19 cellular contexts compared by ENCODE assay signal in genomic region chr3:125220681-125221429, GRCh38. TPM values are rescaled to one million over a fixed set of nuclear protein-coding genes. Genes with fewer than 3 reads are reported as not detected.
A peak's percentile ranks its signal among the peaks of the same experiment; 100 is the strongest.
DNase-seq lines count a peak whose midpoint lies in the region; ATAC-seq and TF ChIP-seq lines count a peak whose summit lies in the region.
"Had no signal": no experiment of that assay in that cellular context is flagged by ENCODE, and none has a peak within 500 bp of the region (broad histone marks: within the 10 kb centered on the region; RNA-seq: fewer than 3 reads in every experiment).

No MANE protein-coding gene starts in this region.

- H3K4ac ChIP-seq in mesenchymal stem cell (ENCODE audit: low read depth in 1 of 2, low read length in 2 of 2): no peak overlapping the region

- POLR2A ChIA-PET in Caco-2 (lab: Charles Lee): no interaction called here

- H3K14ac ChIP-seq in mesenchymal stem cell (ENCODE audit: low read length in 2 of 2): no peak overlapping the region

- H3K9ac ChIP-seq in mesenchymal stem cell (ENCODE audit: low read length): no peak overlapping the region

- H3K27ac ChIP-seq in mesenchymal stem cell (ENCODE audit: low read length, poor library complexity, severe bottlenecking): no peak overlapping the region
- H3K27ac ChIP-seq: C4-2B had no signal

- H3K4me3 ChIP-seq in Caco-2 (ENCODE audit: low read depth, low read length): no peak overlapping the region
- no peak overlapping the region for H3K4me3 ChIP-seq in mesenchymal stem cell (ENCODE audit: insufficient read depth in 1 of 2, low read depth in 1 of 2, low read length in 2 of 2)

- no peaks in the 10 kb centered on the region for H3K9me3 Mint-ChIP-seq in Caco-2 (ENCODE audit: unreplicated experiment)
- H3K9me3 Mint-ChIP-seq in central memory CD8-positive, alpha-beta T cell: no peaks in the 10 kb centered on the region
- no peaks in the 10 kb centered on the region for H3K9me3 Mint-ChIP-seq in natural killer cell
- no peaks in the 10 kb centered on the region for H3K9me3 Mint-ChIP-seq in activated T-cell treated with anti-CD3 and anti-CD28 coated beads, Interleukin-2, amount 50 U/mL, for 24 hours
- H3K9me3 Mint-ChIP-seq: mesothelial cell of epicardium had no signal

- no peak overlapping the region for H2BK5ac ChIP-seq in mesenchymal stem cell (ENCODE audit: low read depth, low read length, poor library complexity, severe bottlenecking)

- BruUV-seq in Caco-2 (replicated peaks; lab: Mats Ljungman, UMichigan): no TSS peak

- peaks cover 18% of the 10 kb centered on the region for H3K4me1 Mint-ChIP-seq in Caco-2 (ENCODE audit: low read depth, unreplicated experiment)
- peaks cover 18% of the 10 kb centered on the region for H3K4me1 Mint-ChIP-seq in central memory CD8-positive, alpha-beta T cell
- peaks cover 21 to 31% of the 10 kb centered on the region in 2 donors for H3K4me1 Mint-ChIP-seq in natural killer cell
- peaks cover 11% of the 10 kb centered on the region for H3K4me1 Mint-ChIP-seq in activated T-cell treated with anti-CD3 and anti-CD28 coated beads, Interleukin-2, amount 50 U/mL, for 24 hours (ENCODE audit: low read depth)
- H3K4me1 Mint-ChIP-seq: mesothelial cell of epicardium had no signal

- no peak overlapping the region for H3K23ac ChIP-seq in mesenchymal stem cell (ENCODE audit: low read length in 2 of 2)

- H3K36me3 Mint-ChIP-seq in Caco-2 (ENCODE audit: insufficient read depth, unreplicated experiment): peaks cover 22% of the 10 kb centered on the region
- no peaks in the 10 kb centered on the region for H3K36me3 Mint-ChIP-seq in central memory CD8-positive, alpha-beta T cell (ENCODE audit: insufficient read depth)
- H3K36me3 Mint-ChIP-seq in natural killer cell: no peaks in the 10 kb centered on the region
- H3K36me3 Mint-ChIP-seq in activated T-cell treated with anti-CD3 and anti-CD28 coated beads, Interleukin-2, amount 50 U/mL, for 24 hours (ENCODE audit: low read depth): peaks cover under 1% of the 10 kb centered on the region
- H3K36me3 Mint-ChIP-seq: activated naive CD8-positive, alpha-beta T cell; mesothelial cell of epicardium had no signal

- H3K4me1 ChIP-seq in Caco-2 (peaks cover 39% of the 10 kb centered on the region), mesenchymal stem cell (ENCODE audit: control insufficient read depth, insufficient read depth, low read depth, low read length) (peaks cover 2% of the 10 kb centered on the region)

- H3K27me3 Mint-ChIP-seq in Caco-2 (ENCODE audit: insufficient read depth, unreplicated experiment) (no peaks in the 10 kb centered on the region), natural killer cell (ENCODE audit: low read depth in 2 of 2) (no peaks in the 10 kb centered on the region)
- no peaks in the 10 kb centered on the region for H3K27me3 Mint-ChIP-seq in central memory CD8-positive, alpha-beta T cell
- H3K27me3 Mint-ChIP-seq in activated T-cell treated with anti-CD3 and anti-CD28 coated beads, Interleukin-2, amount 50 U/mL, for 24 hours: no peaks in the 10 kb centered on the region
- H3K27me3 Mint-ChIP-seq: activated naive CD8-positive, alpha-beta T cell had no signal

- H2BK12ac ChIP-seq in mesenchymal stem cell (ENCODE audit: low read length in 2 of 2): no peak overlapping the region

- whole genome bisulfite sequencing in mesenchymal stem cell: 93% methylated on average over 8 of the region's 8 CpGs

- TF ChIP-seq CTCF in Caco-2 (IDR thresholded peaks at IDR 0.05; ENCODE audit: insufficient read depth in 1 of 2, low read depth in 1 of 2, low read length in 1 of 2, severe bottlenecking in 1 of 2, unreplicated experiment in 1 of 2): no peak
- TF ChIP-seq CTCF in natural killer cell (IDR thresholded peaks at IDR 0.05): no peak

- no peak overlapping the region for H2BK15ac ChIP-seq in mesenchymal stem cell (ENCODE audit: low read depth, poor library complexity, severe bottlenecking)

- CTCF ChIA-PET in Caco-2 (lab: Charles Lee): no interaction called here

- H3K9me3 ChIP-seq in Caco-2: no peaks in the 10 kb centered on the region
- no peaks in the 10 kb centered on the region for H3K9me3 ChIP-seq in mesenchymal stem cell (ENCODE audit: control insufficient read depth, low read length)

- H2BK120ac ChIP-seq in mesenchymal stem cell (ENCODE audit: low read depth, low read length): no peak overlapping the region

- no peak overlapping the region for H3K4me2 ChIP-seq in mesenchymal stem cell (ENCODE audit: low read length, poor library complexity, severe bottlenecking)

- intact Hi-C loops in Caco-2 (cut with micrococcal nuclease; ENCODE audit: unreplicated experiment) (no loop called here), natural killer cell (cut with micrococcal nuclease) (no loop called here)

- peak; percentile 18 for TF ChIP-seq POLR2A in GM19193 (IDR thresholded peaks at IDR 0.05; ENCODE audit: extremely low read depth, insufficient read depth, insufficient read length)

- peak overlapping the region; percentile 42 for H3K27ac Mint-ChIP-seq in Caco-2 (ENCODE audit: unreplicated experiment)
- peak overlapping the region; percentile 11 for H3K27ac Mint-ChIP-seq in central memory CD8-positive, alpha-beta T cell (ENCODE audit: low read depth)
- peak overlapping the region; percentile 49 to 50 for H3K27ac Mint-ChIP-seq in natural killer cell
- no peak overlapping the region for H3K27ac Mint-ChIP-seq in activated T-cell treated with anti-CD3 and anti-CD28 coated beads, Interleukin-2, amount 50 U/mL, for 24 hours
- H3K27ac Mint-ChIP-seq: activated naive CD8-positive, alpha-beta T cell; mesothelial cell of epicardium had no signal

- no peak overlapping the region for H3K18ac ChIP-seq in mesenchymal stem cell (ENCODE audit: low read depth in 1 of 2, low read length in 2 of 2)

- DNase-seq in Caco-2 (no peak), natural killer cell (no peak), mesenchymal stem cell (no peak)
- no peak for DNase-seq in central memory CD8-positive, alpha-beta T cell (ENCODE audit: low spot score in 2 of 2)
- DNase-seq in activated T-cell treated with anti-CD3 and anti-CD28 coated beads, Interleukin-2, amount 50 U/mL, for 24 hours: no peak
- DNase-seq: activated CD4-positive, CD25-positive, alpha-beta regulatory T cell; cerebellar nuclear complex; DMS79; glutamatergic neuron; NCI-H187 treated with DMSO at 0.1 percent for 48 hours; NCI-H524; nucleus accumbens; PC-3; stimulated activated naive CD4-positive, alpha-beta T cell had no signal

- ATAC-seq in central memory CD8-positive, alpha-beta T cell (replicated peaks; ENCODE audit: extremely low read depth, poor library complexity, severe bottlenecking): no peak
- ATAC-seq in natural killer cell: peak in 2 of 3 donors; percentile 31 to 65
- no peak for ATAC-seq in GM21528 (IDR thresholded peaks at IDR 0.05; ENCODE audit: low FRiP score, unreplicated experiment)
- ATAC-seq: PC-3 had no signal

- H3K4me3 Mint-ChIP-seq in Caco-2 (ENCODE audit: unreplicated experiment) (no peak overlapping the region), natural killer cell (peak overlapping the region; percentile 43)
- no peak overlapping the region for H3K4me3 Mint-ChIP-seq in central memory CD8-positive, alpha-beta T cell
- H3K4me3 Mint-ChIP-seq in activated T-cell treated with anti-CD3 and anti-CD28 coated beads, Interleukin-2, amount 50 U/mL, for 24 hours: no peak overlapping the region
- H3K4me3 Mint-ChIP-seq: activated naive CD8-positive, alpha-beta T cell; mesothelial cell of epicardium had no signal

- H4K8ac ChIP-seq in mesenchymal stem cell (ENCODE audit: low read length): no peak overlapping the region

- H3K27me3 ChIP-seq in Caco-2 (replicated peaks; ENCODE audit: control insufficient read depth, insufficient read depth, low read length): no peaks in the 10 kb centered on the region
- H3K27me3 ChIP-seq in mesenchymal stem cell (ENCODE audit: control insufficient read depth in 1 of 2, insufficient read depth in 1 of 2, low read length in 2 of 2): no peaks in the 10 kb centered on the region

- no peaks in the 10 kb centered on the region for H3K36me3 ChIP-seq in Caco-2 (ENCODE audit: control insufficient read depth, insufficient read depth, low read length)
- H3K36me3 ChIP-seq in mesenchymal stem cell (ENCODE audit: control insufficient read depth in 1 of 2, insufficient read depth in 2 of 2, low read depth in 1 of 2, low read length in 2 of 2): peaks cover 0 to 9% of the 10 kb centered on the region in 2 experiments

- no peak overlapping the region for H4K91ac ChIP-seq in mesenchymal stem cell (ENCODE audit: low read length)

- no peak overlapping the region for H2AK5ac ChIP-seq in mesenchymal stem cell (ENCODE audit: low read length, severe bottlenecking)

- no peak overlapping the region for H2AFZ ChIP-seq in mesenchymal stem cell (ENCODE audit: low read depth, low read length)

- no peaks in the 10 kb centered on the region for H3K79me1 ChIP-seq in mesenchymal stem cell (replicated peaks; ENCODE audit: low read length, poor library complexity, severe bottlenecking)

RNA-seq across cellular contexts. Expression of gene SLC12A8, which starts 8.3 kb away (rescaled TPM):
- 23.3 and 28.0 TPM in 2 replicates for total RNA-seq in Caco-2 (2022)
- 1 to 10 TPM in 1 of 3 donors, under 1 TPM in 2; 0.25 to 1.4 (median 0.61) TPM for total RNA-seq in natural killer cell
- polyA plus RNA-seq in mesenchymal stem cell (2013, experiment 1 of 2): 61.3 TPM
- 60.4 TPM for polyA plus RNA-seq in mesenchymal stem cell (2013, experiment 2 of 2)

Comparison
In these comparisons a context has a peak if more than half of its experiments do, and no peak if none do; other contexts are left out.
1. ATAC-seq: peak in natural killer cell (2 of 3); none in central memory CD8-positive, alpha-beta T cell (single experiment) and GM21528 (single experiment).
2. RNA of gene SLC12A8, which starts 8.3 kb away (total RNA-seq): 23.3 to 28.0 TPM in Caco-2; 0.25 to 1.4 TPM in natural killer cell; every median in the first group is over 10 times any median in the second.